Comparison of ENCODE assay signal across 1 cellular context in genomic region chr2:120587326-120587996, GRCh38.
TF ChIP-seq lines count a peak whose summit lies in the region.

No MANE protein-coding gene starts in this region.

TF ChIP-seq in WTC11, 78 proteins besides CTCF, POLR2A, EP300 and RAD21 (continued from another document):
- TF ChIP-seq ERG (CRISPR knock-in tag; IDR thresholded peaks at IDR 0.05) (no peak), TP53 (CRISPR knock-in tag; IDR thresholded peaks at IDR 0.05) (no peak), SMAD4 (CRISPR knock-in tag; IDR thresholded peaks at IDR 0.05) (no peak), PREB (CRISPR knock-in tag; IDR thresholded peaks at IDR 0.05; ENCODE audit: borderline replicate concordance) (no peak), SMAD3 (CRISPR knock-in tag; IDR thresholded peaks at IDR 0.05; ENCODE audit: borderline replicate concordance) (no peak), ZBTB21 (CRISPR knock-in tag; IDR thresholded peaks at IDR 0.05; ENCODE audit: borderline replicate concordance) (no peak), FOXK1 (CRISPR knock-in tag; IDR thresholded peaks at IDR 0.05) (0 out of 2 replicates have a peak, but pooled peaks have one; percentile 22), HMGXB4 (CRISPR knock-in tag; IDR thresholded peaks at IDR 0.05) (0 out of 2 replicates have a peak, but pooled peaks have one; percentile 3), FOXP1 (CRISPR knock-in tag; IDR thresholded peaks at IDR 0.05; ENCODE audit: borderline replicate concordance) (peak; percentile 51; the same call in 1 of the 2 replicates), MYBL2 (CRISPR knock-in tag; IDR thresholded peaks at IDR 0.05) (no peak), EMX1 (CRISPR knock-in tag; IDR thresholded peaks at IDR 0.05) (no peak), ZSCAN18 (CRISPR knock-in tag; IDR thresholded peaks at IDR 0.05) (no peak), PRRX2 (CRISPR knock-in tag; IDR thresholded peaks at IDR 0.05) (no peak), TEAD4 (CRISPR knock-in tag; IDR thresholded peaks at IDR 0.05) (no peak), NR1H2 (CRISPR knock-in tag; IDR thresholded peaks at IDR 0.05) (no peak), ZNF416 (CRISPR knock-in tag; IDR thresholded peaks at IDR 0.05) (no peak), MLX (CRISPR knock-in tag; IDR thresholded peaks at IDR 0.05) (no peak), ETV6 (CRISPR knock-in tag; IDR thresholded peaks at IDR 0.05) (no peak), ZNF317 (CRISPR knock-in tag; IDR thresholded peaks at IDR 0.05; ENCODE audit: borderline replicate concordance, low read depth) (no peak), IRF1 (CRISPR knock-in tag; IDR thresholded peaks at IDR 0.05) (no peak), CREB1 (CRISPR knock-in tag; IDR thresholded peaks at IDR 0.05) (no peak), USF2 (CRISPR knock-in tag; IDR thresholded peaks at IDR 0.05) (no peak), ZNF425 (CRISPR knock-in tag; conservative IDR thresholded peaks at IDR 0.05) (no peak), AFF4 (CRISPR knock-in tag; IDR thresholded peaks at IDR 0.05; ENCODE audit: borderline replicate concordance) (no peak), PRDM15 (CRISPR knock-in tag; IDR thresholded peaks at IDR 0.05) (no peak), GRHL2 (CRISPR knock-in tag; IDR thresholded peaks at IDR 0.05; ENCODE audit: insufficient replicate concordance, severe bottlenecking) (no peak), ZNF671 (CRISPR knock-in tag; IDR thresholded peaks at IDR 0.05) (no peak), TEAD1 (CRISPR knock-in tag; IDR thresholded peaks at IDR 0.05) (peak; percentile 60; the same call in 1 of the 2 replicates), KAT7 (CRISPR knock-in tag; IDR thresholded peaks at IDR 0.05; ENCODE audit: borderline replicate concordance) (no peak), SP1 (CRISPR knock-in tag; conservative IDR thresholded peaks at IDR 0.05) (peak; percentile 52; the same call in 1 of the 2 replicates), OVOL2 (CRISPR knock-in tag; IDR thresholded peaks at IDR 0.05; ENCODE audit: borderline replicate concordance) (no peak), JAZF1 (CRISPR knock-in tag; IDR thresholded peaks at IDR 0.05) (no peak), ESRRA (CRISPR knock-in tag; IDR thresholded peaks at IDR 0.05; ENCODE audit: borderline replicate concordance) (no peak), ARID4B (CRISPR knock-in tag; IDR thresholded peaks at IDR 0.05; ENCODE audit: borderline replicate concordance) (no peak)
TF ChIP-seq in WTC11: peak in this region for 5.
